Comparison of ENCODE assay signal across 11 cellular contexts in the genomic region with DNA sequence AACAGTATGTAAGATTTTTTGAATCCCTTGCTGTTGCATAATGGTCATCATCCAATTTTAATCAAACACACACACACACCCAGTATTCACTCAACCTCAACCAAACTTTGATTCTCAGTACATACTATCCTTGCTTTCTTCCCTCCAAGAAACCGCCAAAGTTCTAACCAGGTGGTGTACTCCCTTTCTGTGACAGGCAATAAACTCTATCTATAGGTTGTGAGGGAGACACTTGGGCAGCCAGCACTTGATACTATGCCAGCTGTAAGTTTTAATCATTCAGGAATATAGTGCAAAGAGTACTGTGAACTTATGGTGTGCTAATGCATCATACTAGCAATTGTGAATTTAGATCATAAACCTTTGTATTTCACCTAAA.
DNase-seq lines count a peak whose midpoint lies in the region; ATAC-seq and TF ChIP-seq lines count a peak whose summit lies in the region.
"Had no signal": no experiment of that assay in that cellular context is flagged by ENCODE, and none has a peak within 500 bp of the region (broad histone marks: within the 10 kb centered on the region; RNA-seq: fewer than 3 reads in every experiment).

No MANE protein-coding gene starts in this region.

- H3K4me1 Mint-ChIP-seq in CD14-positive monocyte = peaks cover 87% of the 10 kb centered on the region
- peaks cover 37% of the 10 kb centered on the region for H3K4me1 Mint-ChIP-seq in T-helper 17 cell
- H3K4me1 Mint-ChIP-seq in Caco-2 (ENCODE audit: low read depth, unreplicated experiment) = no peaks in the 10 kb centered on the region
- no peaks in the 10 kb centered on the region for H3K4me1 Mint-ChIP-seq in endothelial cell (ENCODE audit: unreplicated experiment)

- H3K9me3 ChIP-seq in T-helper 17 cell (ENCODE audit: control insufficient read depth, low read length, poor library complexity, severe bottlenecking) (no peaks in the 10 kb centered on the region), Caco-2 (no peaks in the 10 kb centered on the region), mucosa of descending colon (no peaks in the 10 kb centered on the region)
- H3K9me3 ChIP-seq: Peyer's patch had no signal

- POLR2A ChIA-PET in Caco-2 (lab: Charles Lee) = no interaction called here

- TF ChIP-seq CTCF in CD14-positive monocyte (IDR thresholded peaks at IDR 0.05) (no peak), Caco-2 (IDR thresholded peaks at IDR 0.05; ENCODE audit: insufficient read depth in 1 of 2, low read depth in 1 of 2, low read length in 1 of 2, severe bottlenecking in 1 of 2, unreplicated experiment in 1 of 2) (no peak), endothelial cell (IDR thresholded peaks at IDR 0.05; ENCODE audit: unreplicated experiment) (no peak), mucosa of descending colon (IDR thresholded peaks at IDR 0.05) (no peak)

- H3K36me3 ChIP-seq in Caco-2 (ENCODE audit: control insufficient read depth, insufficient read depth, low read length) (no peaks in the 10 kb centered on the region), mucosa of descending colon (ENCODE audit: low read depth) (no peaks in the 10 kb centered on the region)
- H3K36me3 ChIP-seq: Peyer's patch had no signal

- H3K27ac Mint-ChIP-seq in CD14-positive monocyte (peak overlapping the region; percentile 96 to 100 (median 98)), T-helper 17 cell (peak overlapping the region; percentile 2), Caco-2 (ENCODE audit: unreplicated experiment) (no peak overlapping the region), endothelial cell (ENCODE audit: unreplicated experiment) (no peak overlapping the region)
- H3K27ac Mint-ChIP-seq: activated naive CD4-positive, alpha-beta T cell treated with anti-CD3 and anti-CD28 coated beads, Interleukin-2, amount 10 ng/mL, durations not matched to agents 7 days and 5 days had no signal

- ATAC-seq in GM19452 (IDR thresholded peaks at IDR 0.05; ENCODE audit: unreplicated experiment) = peak; percentile 27
- ATAC-seq in HG03025 (IDR thresholded peaks at IDR 0.05; ENCODE audit: low FRiP score, unreplicated experiment) = peak; percentile 10
- ATAC-seq in T-helper 17 cell = no peak
- ATAC-seq in mucosa of descending colon = no peak

- CTCF ChIA-PET in Caco-2 (lab: Charles Lee) = no interaction called here

- H3K9me3 Mint-ChIP-seq in CD14-positive monocyte (peaks cover 4 to 8% (median 6%) of the 10 kb centered on the region in 7 donors), Caco-2 (ENCODE audit: unreplicated experiment) (no peaks in the 10 kb centered on the region), endothelial cell (ENCODE audit: unreplicated experiment) (no peaks in the 10 kb centered on the region)
- H3K9me3 Mint-ChIP-seq: activated naive CD4-positive, alpha-beta T cell treated with anti-CD3 and anti-CD28 coated beads, Interleukin-2, amount 10 ng/mL, durations not matched to agents 7 days and 5 days had no signal

- no peaks in the 10 kb centered on the region for H3K27me3 ChIP-seq in Caco-2 (replicated peaks; ENCODE audit: control insufficient read depth, insufficient read depth, low read length)
- H3K27me3 ChIP-seq: Peyer's patch had no signal

- no peak for DNase-seq in CD14-positive monocyte (ENCODE audit: low spot score)
- no peak for DNase-seq in T-helper 17 cell
- no peak for DNase-seq in Caco-2
- no peak for DNase-seq in endothelial cell (ENCODE audit: low spot score)
- DNase-seq in mucosa of descending colon = no peak
- DNase-seq in germinal center (ENCODE audit: low spot score) = no peak
- DNase-seq: activated naive CD4-positive, alpha-beta T cell treated with anti-CD3 and anti-CD28 coated beads, Interleukin-2, amount 10 ng/mL, durations not matched to agents 7 days and 5 days; DMS53; Peyer's patch had no signal

- intact Hi-C loops in CD14-positive monocyte (cut with micrococcal nuclease) (loop anchor here (10.0 kb wide), 2 partner anchors 317 to 327 kb away; a partner anchor contains a TSS), Caco-2 (cut with micrococcal nuclease; ENCODE audit: unreplicated experiment) (no loop called here), mucosa of descending colon (cut with DNase I, micrococcal nuclease) (no loop called here)

- no peak overlapping the region for H3K4me3 ChIP-seq in Caco-2 (ENCODE audit: low read depth, low read length)
- H3K4me3 ChIP-seq in mucosa of descending colon = no peak overlapping the region
- H3K4me3 ChIP-seq: Peyer's patch had no signal

- H3K36me3 Mint-ChIP-seq in CD14-positive monocyte = peaks cover 6% of the 10 kb centered on the region in 2 donors
- no peaks in the 10 kb centered on the region for H3K36me3 Mint-ChIP-seq in T-helper 17 cell (ENCODE audit: low read depth)
- no peaks in the 10 kb centered on the region for H3K36me3 Mint-ChIP-seq in Caco-2 (ENCODE audit: insufficient read depth, unreplicated experiment)
- peaks cover 7% of the 10 kb centered on the region for H3K36me3 Mint-ChIP-seq in endothelial cell (ENCODE audit: low read depth, unreplicated experiment)

- no TSS peak for BruUV-seq in Caco-2 (replicated peaks; lab: Mats Ljungman, UMichigan)

- H3K4me3 Mint-ChIP-seq in CD14-positive monocyte = peak overlapping the region; percentile 14 to 66
- H3K4me3 Mint-ChIP-seq in T-helper 17 cell = no peak overlapping the region
- H3K4me3 Mint-ChIP-seq in Caco-2 (ENCODE audit: unreplicated experiment) = no peak overlapping the region
- no peak overlapping the region for H3K4me3 Mint-ChIP-seq in endothelial cell (ENCODE audit: unreplicated experiment)
- H3K4me3 Mint-ChIP-seq: activated naive CD4-positive, alpha-beta T cell treated with anti-CD3 and anti-CD28 coated beads, Interleukin-2, amount 10 ng/mL, durations not matched to agents 7 days and 5 days had no signal

- H3K27me3 Mint-ChIP-seq in CD14-positive monocyte (ENCODE audit: low read depth in 3 of 3) (no peaks in the 10 kb centered on the region), T-helper 17 cell (no peaks in the 10 kb centered on the region), Caco-2 (ENCODE audit: insufficient read depth, unreplicated experiment) (no peaks in the 10 kb centered on the region), endothelial cell (ENCODE audit: unreplicated experiment) (peaks cover 4% of the 10 kb centered on the region)
- H3K27me3 Mint-ChIP-seq: activated naive CD4-positive, alpha-beta T cell treated with anti-CD3 and anti-CD28 coated beads, Interleukin-2, amount 10 ng/mL, durations not matched to agents 7 days and 5 days had no signal

- H3K4me1 ChIP-seq in Caco-2 (no peaks in the 10 kb centered on the region), mucosa of descending colon (ENCODE audit: low read depth) (no peaks in the 10 kb centered on the region)
- H3K4me1 ChIP-seq: Peyer's patch had no signal

Comparison
In these comparisons a context has a peak if more than half of its experiments do, and no peak if none do; other contexts are left out.
1. H3K27ac Mint-ChIP-seq: peak in CD14-positive monocyte (7 of 7) and T-helper 17 cell (single experiment); none in Caco-2 (single experiment) and endothelial cell (single experiment).
2. H3K4me3 Mint-ChIP-seq: peak in CD14-positive monocyte (2 of 2); none in T-helper 17 cell (single experiment), Caco-2 (single experiment) and endothelial cell (single experiment).
3. ATAC-seq: peak in GM19452 (single experiment) and HG03025 (single experiment); none in T-helper 17 cell (single experiment) and mucosa of descending colon (single experiment).
4. intact Hi-C loops: an anchor here in CD14-positive monocyte (10.0 kb wide); none called in Caco-2 and mucosa of descending colon.